ENCODE assay signal across 1 cellular context in the genomic region with DNA sequence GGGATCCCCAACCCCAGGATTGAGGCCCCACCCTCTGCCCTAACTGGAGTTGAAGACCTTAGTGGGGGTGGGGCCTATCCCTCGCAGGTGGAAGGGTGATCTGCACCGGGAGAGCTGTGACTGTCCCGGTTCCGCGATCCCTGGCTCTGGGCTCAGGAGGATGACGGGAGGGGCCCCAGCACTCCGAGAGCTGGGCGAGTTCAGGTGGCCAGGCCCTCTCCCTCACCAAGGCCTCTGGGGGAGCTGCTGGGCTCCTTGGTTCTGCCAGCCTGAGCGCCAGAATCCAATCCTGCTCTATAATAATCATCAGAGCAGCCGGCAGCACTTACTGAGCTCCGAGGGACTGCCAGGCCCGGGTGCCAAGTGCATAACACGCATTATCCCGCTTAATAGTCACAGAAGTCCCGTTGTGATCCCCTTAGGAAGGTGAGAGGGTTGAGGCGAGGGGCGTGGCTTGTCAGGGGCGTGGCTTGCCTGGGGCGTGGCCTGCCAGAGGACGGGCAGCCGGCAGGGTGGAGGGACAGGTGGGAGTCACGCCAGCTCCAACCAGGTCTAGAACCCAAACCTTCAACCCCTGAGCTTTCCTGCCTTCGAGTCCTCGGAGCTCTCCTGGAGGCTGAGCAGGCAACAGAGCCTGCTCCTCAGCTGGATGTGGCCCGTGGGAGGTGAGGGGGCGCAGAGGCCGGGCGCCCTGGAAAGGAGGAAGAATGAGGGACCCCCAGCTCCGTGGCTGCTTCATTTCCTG.
TF ChIP-seq lines count a peak whose summit lies in the region.

No MANE protein-coding gene starts in this region.

TF ChIP-seq in HepG2, 621 proteins besides CTCF, POLR2A, EP300 and RAD21 (continued from another document):
- TF ChIP-seq, protein P1, sequence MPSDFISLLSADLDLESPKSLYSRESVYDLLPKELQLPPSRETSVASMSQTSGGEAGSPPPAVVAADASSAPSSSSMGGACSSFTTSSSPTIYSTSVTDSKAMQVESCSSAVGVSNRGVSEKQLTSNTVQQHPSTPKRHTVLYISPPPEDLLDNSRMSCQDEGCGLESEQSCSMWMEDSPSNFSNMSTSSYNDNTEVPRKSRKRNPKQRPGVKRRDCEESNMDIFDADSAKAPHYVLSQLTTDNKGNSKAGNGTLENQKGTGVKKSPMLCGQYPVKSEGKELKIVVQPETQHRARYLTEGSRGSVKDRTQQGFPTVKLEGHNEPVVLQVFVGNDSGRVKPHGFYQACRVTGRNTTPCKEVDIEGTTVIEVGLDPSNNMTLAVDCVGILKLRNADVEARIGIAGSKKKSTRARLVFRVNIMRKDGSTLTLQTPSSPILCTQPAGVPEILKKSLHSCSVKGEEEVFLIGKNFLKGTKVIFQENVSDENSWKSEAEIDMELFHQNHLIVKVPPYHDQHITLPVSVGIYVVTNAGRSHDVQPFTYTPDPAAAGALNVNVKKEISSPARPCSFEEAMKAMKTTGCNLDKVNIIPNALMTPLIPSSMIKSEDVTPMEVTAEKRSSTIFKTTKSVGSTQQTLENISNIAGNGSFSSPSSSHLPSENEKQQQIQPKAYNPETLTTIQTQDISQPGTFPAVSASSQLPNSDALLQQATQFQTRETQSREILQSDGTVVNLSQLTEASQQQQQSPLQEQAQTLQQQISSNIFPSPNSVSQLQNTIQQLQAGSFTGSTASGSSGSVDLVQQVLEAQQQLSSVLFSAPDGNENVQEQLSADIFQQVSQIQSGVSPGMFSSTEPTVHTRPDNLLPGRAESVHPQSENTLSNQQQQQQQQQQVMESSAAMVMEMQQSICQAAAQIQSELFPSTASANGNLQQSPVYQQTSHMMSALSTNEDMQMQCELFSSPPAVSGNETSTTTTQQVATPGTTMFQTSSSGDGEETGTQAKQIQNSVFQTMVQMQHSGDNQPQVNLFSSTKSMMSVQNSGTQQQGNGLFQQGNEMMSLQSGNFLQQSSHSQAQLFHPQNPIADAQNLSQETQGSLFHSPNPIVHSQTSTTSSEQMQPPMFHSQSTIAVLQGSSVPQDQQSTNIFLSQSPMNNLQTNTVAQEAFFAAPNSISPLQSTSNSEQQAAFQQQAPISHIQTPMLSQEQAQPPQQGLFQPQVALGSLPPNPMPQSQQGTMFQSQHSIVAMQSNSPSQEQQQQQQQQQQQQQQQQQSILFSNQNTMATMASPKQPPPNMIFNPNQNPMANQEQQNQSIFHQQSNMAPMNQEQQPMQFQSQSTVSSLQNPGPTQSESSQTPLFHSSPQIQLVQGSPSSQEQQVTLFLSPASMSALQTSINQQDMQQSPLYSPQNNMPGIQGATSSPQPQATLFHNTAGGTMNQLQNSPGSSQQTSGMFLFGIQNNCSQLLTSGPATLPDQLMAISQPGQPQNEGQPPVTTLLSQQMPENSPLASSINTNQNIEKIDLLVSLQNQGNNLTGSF (CRISPR knock-in tag; IDR thresholded peaks at IDR 0.05) = no peak
- TF ChIP-seq CEBPG (CRISPR knock-in tag; IDR thresholded peaks at IDR 0.05) (no peak), ATF1 (CRISPR knock-in tag; IDR thresholded peaks at IDR 0.05) (no peak), HINFP (CRISPR knock-in tag; IDR thresholded peaks at IDR 0.05; ENCODE audit: low read depth) (no peak), NBN (conservative IDR thresholded peaks at IDR 0.05) (no peak), SCMH1 (CRISPR knock-in tag; IDR thresholded peaks at IDR 0.05; ENCODE audit: borderline replicate concordance) (no peak), ZNF737 (CRISPR knock-in tag; IDR thresholded peaks at IDR 0.05; ENCODE audit: borderline replicate concordance) (no peak), ERF (CRISPR knock-in tag; IDR thresholded peaks at IDR 0.05) (no peak), HBP1 (CRISPR knock-in tag; IDR thresholded peaks at IDR 0.05; ENCODE audit: low read depth) (no peak)
- TF ChIP-seq, protein P2, sequence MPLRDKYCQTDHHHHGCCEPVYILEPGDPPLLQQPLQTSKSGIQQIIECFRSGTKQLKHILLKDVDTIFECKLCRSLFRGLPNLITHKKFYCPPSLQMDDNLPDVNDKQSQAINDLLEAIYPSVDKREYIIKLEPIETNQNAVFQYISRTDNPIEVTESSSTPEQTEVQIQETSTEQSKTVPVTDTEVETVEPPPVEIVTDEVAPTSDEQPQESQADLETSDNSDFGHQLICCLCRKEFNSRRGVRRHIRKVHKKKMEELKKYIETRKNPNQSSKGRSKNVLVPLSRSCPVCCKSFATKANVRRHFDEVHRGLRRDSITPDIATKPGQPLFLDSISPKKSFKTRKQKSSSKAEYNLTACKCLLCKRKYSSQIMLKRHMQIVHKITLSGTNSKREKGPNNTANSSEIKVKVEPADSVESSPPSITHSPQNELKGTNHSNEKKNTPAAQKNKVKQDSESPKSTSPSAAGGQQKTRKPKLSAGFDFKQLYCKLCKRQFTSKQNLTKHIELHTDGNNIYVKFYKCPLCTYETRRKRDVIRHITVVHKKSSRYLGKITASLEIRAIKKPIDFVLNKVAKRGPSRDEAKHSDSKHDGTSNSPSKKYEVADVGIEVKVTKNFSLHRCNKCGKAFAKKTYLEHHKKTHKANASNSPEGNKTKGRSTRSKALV (CRISPR knock-in tag; IDR thresholded peaks at IDR 0.05) = no peak
